Comparison of ENCODE assay signal across 12 cellular contexts in the genomic region with DNA sequence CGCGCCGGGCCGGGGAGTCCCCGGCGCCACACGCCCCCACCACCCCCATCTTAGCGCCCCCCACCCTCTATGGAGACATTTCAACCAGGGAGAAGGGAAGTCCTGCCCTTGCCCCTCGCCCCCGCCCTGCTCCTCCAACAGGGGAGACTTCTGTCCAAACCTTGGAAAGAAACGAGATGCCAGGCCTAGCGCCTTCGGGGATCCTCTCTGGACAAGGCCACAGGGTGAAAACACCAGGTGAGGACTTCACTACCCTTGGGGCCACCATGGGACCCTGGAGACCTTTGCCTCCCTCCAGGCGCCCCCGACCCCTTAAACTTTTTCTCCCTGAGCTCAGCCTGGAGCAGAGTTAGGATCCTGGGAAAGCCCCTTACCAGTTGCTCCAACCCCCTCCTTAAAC. TPM values are rescaled to one million over a fixed set of nuclear protein-coding genes. Genes with fewer than 3 reads are reported as not detected.
DNase-seq lines count a peak whose midpoint lies in the region; ATAC-seq, FAIRE-seq and TF ChIP-seq lines count a peak whose summit lies in the region.
"Had no signal": no experiment of that assay in that cellular context is flagged by ENCODE, and none has a peak within 500 bp of the region (broad histone marks: within the 10 kb centered on the region; RNA-seq: fewer than 3 reads in every experiment).

No MANE protein-coding gene starts in this region.

- H2BK20ac ChIP-seq in H1 (ENCODE audit: low read length), result no peak overlapping the region

- WGBS in H1 (ENCODE audit: extremely low coverage in 1 of 2, insufficient coverage in 1 of 2, insufficient read length in 1 of 2, insufficient replicate concordance in 2 of 2, low coverage in 1 of 2, low lambda C conversion rate in 2 of 2, missing lambda C conversion rate in 1 of 2), 2 experiments, result 100% methylated on average over 2 of the region's 15 CpGs; no CpG with 5 or more reads in 1 of the 2 experiments
- WGBS in ovary, 3 donors, result 13 to 18% (median 14%) methylated on average over 11 to 15 of the region's 15 CpGs

- TF ChIP-seq POLR2A in H1 (IDR thresholded peaks at IDR 0.05; ENCODE audit: control extremely low read depth in 1 of 2, low read depth in 2 of 2, low read length in 2 of 2), result no peak
- no peak for TF ChIP-seq POLR2A in ovary (IDR thresholded peaks at IDR 0.05)

- no peak overlapping the region for H3K4ac ChIP-seq in H1 (replicated peaks; ENCODE audit: insufficient read length, low read depth, low read length)

- DNase-seq in AG04449 (ENCODE audit: low read depth, low spot score), result no peak
- DNase-seq in H1 (ENCODE audit: low read depth in 1 of 2, low spot score in 2 of 2), result no peak
- DNase-seq in ovary, result no peak
- DNase-seq in GM10248 (ENCODE audit: extremely low spot score), result no peak
- no peak for DNase-seq in NCI-H446 treated with DMSO at 0.1 percent for 48 hours (lab: John Stamatoyannopoulos, UW)

- no peak overlapping the region for H2AK5ac ChIP-seq in H1 (ENCODE audit: low read depth, low read length)

- H3K36me3 ChIP-seq in HUES6 (ENCODE audit: control insufficient read depth, insufficient read depth, low read length) (no peaks in the 10 kb centered on the region), H1 (ENCODE audit: control insufficient read depth in 2 of 4, insufficient read depth in 4 of 4, low read length in 3 of 4) (no peaks in the 10 kb centered on the region), ovary (no peaks in the 10 kb centered on the region)
- H3K36me3 ChIP-seq: neutrophil had no signal

- no peaks in the 10 kb centered on the region for H3K79me1 ChIP-seq in H1 (ENCODE audit: low read depth, low read length)

- no peak overlapping the region for H3K14ac ChIP-seq in H1 (ENCODE audit: insufficient read length)

- CTCF ChIA-PET in AG04449 (lab: Yijun Ruan, JAX) (interaction anchor here (0.6 to 37.4 kb wide), 35 partner anchors 9 to 424 kb away, joined by 3 to 1169 read pairs (median 5); a partner anchor contains a TSS), H1 (lab: Charles Lee; ENCODE audit: partially characterized antibody) (interaction anchor here (0.6 to 9.7 kb wide), 19 partner anchors 12 to 663 kb away, joined by 3 to 202 read pairs (median 4); a partner anchor contains a TSS), GM10248 (lab: Yijun Ruan, JAX) (interaction anchor here (0.6 to 6.5 kb wide), 36 partner anchors 9 to 424 kb away, joined by 3 to 82 read pairs (median 4); a partner anchor contains a TSS)

- TF ChIP-seq CTCF in AG04449 (IDR thresholded peaks at IDR 0.05; ENCODE audit: insufficient read depth, low read length, missing control alignments) (no peak), H1 (IDR thresholded peaks at IDR 0.05; ENCODE audit: control extremely low read depth in 1 of 3, insufficient read depth in 1 of 3, low read depth in 1 of 3, low read length in 3 of 3) (no peak), ovary (IDR thresholded peaks at IDR 0.05) (no peak), GM10248 (IDR thresholded peaks at IDR 0.05; ENCODE audit: control extremely low read depth, extremely low read depth, low read depth, missing control alignments) (no peak)

- H3K56ac ChIP-seq in H1 (replicated peaks; ENCODE audit: insufficient read length, low read depth, low read length), result no peak overlapping the region

- H3K23ac ChIP-seq in H1 (ENCODE audit: insufficient read length), result no peak overlapping the region

- H2BK12ac ChIP-seq in H1 (ENCODE audit: low read depth, low read length), result peak overlapping the region; percentile 22; the same call in 1 of the 2 replicates

- H2BK5ac ChIP-seq in H1 (ENCODE audit: low read depth, low read length), result no peak overlapping the region

- no peak overlapping the region for H4K91ac ChIP-seq in H1 (replicated peaks; ENCODE audit: insufficient read length, low read length)

- no peaks in the 10 kb centered on the region for H3K79me2 ChIP-seq in H1 (ENCODE audit: control insufficient read depth in 1 of 2, insufficient read depth in 2 of 2, low read length in 2 of 2)

- H4K5ac ChIP-seq in H1 (ENCODE audit: insufficient read length, low read depth, low read length), result no peak overlapping the region

- peak overlapping the region; percentile 73 for H3K9ac ChIP-seq in HUES6 (ENCODE audit: low read length)
- peak overlapping the region in 1 of 4 experiments; percentile 54; a peak in 2 of 7 replicates for H3K9ac ChIP-seq in H1 (replicated peaks in 1 of 4; ENCODE audit: extremely low read depth in 1 of 4, low read depth in 3 of 4, low read length in 3 of 4)

- H3K23me2 ChIP-seq in H1 (ENCODE audit: low read depth, low read length), result peaks cover 2% of the 10 kb centered on the region; the same call in 1 of the 2 replicates

- peak overlapping the region; percentile 12; the same call in 1 of the 2 replicates for H2BK15ac ChIP-seq in H1 (ENCODE audit: low read length)

- peak overlapping the region; percentile 0 to 76 for H3K4me2 ChIP-seq in H1 (ENCODE audit: insufficient read depth in 1 of 2, low read depth in 2 of 2, low read length in 2 of 2)

- no peak for TF ChIP-seq RAD21 in H1 (IDR thresholded peaks at IDR 0.05 in 1 of 2, conservative IDR thresholded peaks at IDR 0.05 in 1 of 2; ENCODE audit: low read depth in 2 of 2, low read length in 2 of 2)

- no peak overlapping the region for H2BK120ac ChIP-seq in H1 (replicated peaks; ENCODE audit: low read depth, low read length)

- peak overlapping the region; percentile 63; the same call in 1 of the 2 replicates for H4K8ac ChIP-seq in H1 (ENCODE audit: extremely low read depth, insufficient read depth, low read length)

- TF ChIP-seq EP300 in H1 (IDR thresholded peaks at IDR 0.05; ENCODE audit: borderline replicate concordance in 1 of 2, low read depth in 2 of 2, low read length in 2 of 2), result no peak
- no peak for TF ChIP-seq EP300 in ovary (IDR thresholded peaks at IDR 0.05)

- no peak overlapping the region for H2AFZ ChIP-seq in H1 (ENCODE audit: low read length)

- H3K4me1 ChIP-seq in HUES6 (ENCODE audit: control insufficient read depth, insufficient read depth, low read length) (peaks cover 16% of the 10 kb centered on the region), H1 (replicated peaks in 1 of 4; ENCODE audit: control insufficient read depth in 3 of 4, insufficient read depth in 4 of 4, low read length in 3 of 4) (peaks cover 0 to 20% (median 15%) of the 10 kb centered on the region in 4 experiments; a peak in 6 of 7 replicates), ovary (ENCODE audit: insufficient read depth) (no peaks in the 10 kb centered on the region)

- no peaks in the 10 kb centered on the region for H4K20me1 ChIP-seq in H1 (replicated peaks in 1 of 2; ENCODE audit: control insufficient read depth in 1 of 2, insufficient read depth in 2 of 2, low read length in 2 of 2)

- intact Hi-C loops in ovary (cut with DNase I), result loop anchor here in 1 of 4 donors (2.0 kb wide), 1 partner anchor 30 kb away; a partner anchor contains a TSS

- no peak for FAIRE-seq in H1 (lab: Jason Lieb, UNC)
- FAIRE-seq: TTC549 had no signal

- POLR2A ChIA-PET in AG04449 (lab: Yijun Ruan, JAX) (interaction anchor here (1.0 to 1.5 kb wide), 4 partner anchors 9 to 269 kb away, joined by 4 to 8 read pairs (median 6); a partner anchor contains a TSS), H1 (lab: Charles Lee; ENCODE audit: partially characterized antibody) (interaction anchor here (1.2 to 7.7 kb wide), 6 partner anchors 9 to 269 kb away, joined by 3 to 78 read pairs (median 7); a partner anchor contains a TSS), GM10248 (lab: Yijun Ruan, JAX) (interaction anchor here (1.5 kb wide), 1 partner anchor 269 kb away, joined by 3 read pairs; no protein-coding TSS in a partner anchor)

- H3K9me3 ChIP-seq in HUES6 (ENCODE audit: control insufficient read depth, insufficient read depth, low read depth, low read length) (no peaks in the 10 kb centered on the region), H1 (ENCODE audit: insufficient read depth in 2 of 2, low read depth in 1 of 2, low read length in 1 of 2) (no peaks in the 10 kb centered on the region), ovary (no peaks in the 10 kb centered on the region)
- H3K9me3 ChIP-seq: neutrophil had no signal

- H3K27ac ChIP-seq in HUES6 (ENCODE audit: low read depth, low read length) (no peak overlapping the region; the same call in 1 of the 2 replicates), H1 (ENCODE audit: low read depth, low read length) (peak overlapping the region; percentile 19; the same call in 1 of the 2 replicates), ovary (peak overlapping the region; percentile 26 to 43)
- H3K27ac ChIP-seq: epithelial cell of prostate, neutrophil had no signal

- peak overlapping the region; percentile 78 for H3K18ac ChIP-seq in H1 (ENCODE audit: extremely low read depth, low read length)

- H3K27me3 ChIP-seq in HUES6 (ENCODE audit: control insufficient read depth, insufficient read depth, low read length), result peaks cover 27% of the 10 kb centered on the region
- H3K27me3 ChIP-seq in H1 (replicated peaks in 1 of 4; ENCODE audit: control insufficient read depth in 3 of 4, extremely low read depth in 1 of 4, insufficient read depth in 3 of 4, low read length in 3 of 4), result peaks cover 0 to 10% (median 2%) of the 10 kb centered on the region in 4 experiments; a peak in 3 of 7 replicates
- H3K27me3 ChIP-seq in ovary, result no peaks in the 10 kb centered on the region

- ATAC-seq in HG03442 (IDR thresholded peaks at IDR 0.05; ENCODE audit: unreplicated experiment), result no peak
- ATAC-seq in GM19397 (IDR thresholded peaks at IDR 0.05; ENCODE audit: unreplicated experiment), result no peak

- H3K4me3 ChIP-seq in AG04449 (ENCODE audit: low read depth, low read length) (peak overlapping the region; percentile 59), HUES6 (ENCODE audit: low read depth, low read length) (peak overlapping the region; percentile 46), H1 (ENCODE audit: extremely low read depth in 1 of 4, insufficient read depth in 2 of 4, low read depth in 3 of 4, low read length in 4 of 4) (peak overlapping the region; percentile 8 to 68 (median 29)), ovary (peak overlapping the region; percentile 46)

RNA-seq across cellular contexts. Expression of a gene that starts 11.6 kb away (rescaled TPM):
- total RNA-seq in H1 (2021; fragmentation: NEBNext Ultra II Directional; extraction: Animal tissue kit (Norgen Biotek cat#: 25700)), result 0.88 and 0.99 TPM in 2 replicates
- 0.73 and 0.77 TPM in 2 replicates for polyA plus RNA-seq in H1 (2011; rRNA removed)
- polyA plus RNA-seq in H1 (2011; cell fraction: cytosol; rRNA removed), result 0.54 TPM
- polyA plus RNA-seq in H1 (2011; cell fraction: nucleus; rRNA removed), result 2.0 TPM
- 0.58 to 1.2 TPM (median 0.85 TPM) in 4 replicates for polyA plus RNA-seq in H1 (2012, experiment 1 of 2)
- 0.28 TPM for polyA plus RNA-seq in H1 (2012, experiment 2 of 2)
- 0.24 TPM for polyA plus RNA-seq in H1 (2013, experiment 1 of 2)
- 0.18 TPM for polyA plus RNA-seq in H1 (2013, experiment 2 of 2)
- 0.12 and 0.66 TPM in 2 replicates for polyA minus RNA-seq in H1 (2011; rRNA and poly(A)+ RNA removed)
- polyA minus RNA-seq in H1 (2011; cell fraction: cytosol; rRNA and poly(A)+ RNA removed), result 0.44 TPM
- 0.40 TPM for polyA minus RNA-seq in H1 (2011; cell fraction: nucleus; rRNA and poly(A)+ RNA removed)
- 1 to 10 TPM in 1 of 7 donors, under 1 TPM in 4, not detected in 2; 0.07 to 3.3 (median 0.36) TPM for total RNA-seq in ovary
- under 1 TPM; 0.11 to 0.25 TPM for polyA plus RNA-seq in ovary
- total RNA-seq: CD4-positive, alpha-beta T cell had no signal

RNA-seq across cellular contexts. Expression of a gene that starts 29.4 kb away (rescaled TPM):
- 141 and 152 TPM in 2 replicates for total RNA-seq in H1 (2021; fragmentation: NEBNext Ultra II Directional; extraction: Animal tissue kit (Norgen Biotek cat#: 25700))
- polyA plus RNA-seq in H1 (2011; rRNA removed) (105 and 106 TPM in 2 replicates), ovary (10 to 100 TPM; 38.9 to 41.4 TPM)
- 116 TPM for polyA plus RNA-seq in H1 (2011; cell fraction: cytosol; rRNA removed)
- polyA plus RNA-seq in H1 (2011; cell fraction: nucleus; rRNA removed), result 102 TPM
- 161 to 181 TPM (median 177 TPM) in 4 replicates for polyA plus RNA-seq in H1 (2012, experiment 1 of 2)
- 290 TPM for polyA plus RNA-seq in H1 (2012, experiment 2 of 2)
- polyA plus RNA-seq in H1 (2013, experiment 1 of 2), result 187 TPM
- 199 TPM for polyA plus RNA-seq in H1 (2013, experiment 2 of 2)
- polyA minus RNA-seq in H1 (2011; rRNA and poly(A)+ RNA removed), result 45.4 and 61.3 TPM in 2 replicates
- 31.3 TPM for polyA minus RNA-seq in H1 (2011; cell fraction: cytosol; rRNA and poly(A)+ RNA removed)
- polyA minus RNA-seq in H1 (2011; cell fraction: nucleus; rRNA and poly(A)+ RNA removed), result 11.6 TPM
- 10 to 100 TPM; 30.9 to 53.5 (median 44.1) TPM for total RNA-seq in ovary

RNA-seq across cellular contexts. Expression of a gene that starts 37.7 kb away (rescaled TPM):
- 29.3 and 32.4 TPM in 2 replicates for total RNA-seq in H1 (2021; fragmentation: NEBNext Ultra II Directional; extraction: Animal tissue kit (Norgen Biotek cat#: 25700))
- 31.6 and 42.0 TPM in 2 replicates for polyA plus RNA-seq in H1 (2011; rRNA removed)
- polyA plus RNA-seq in H1 (2011; cell fraction: cytosol; rRNA removed), result 23.1 TPM
- polyA plus RNA-seq in H1 (2011; cell fraction: nucleus; rRNA removed), result 104 TPM
- polyA plus RNA-seq in H1 (2012, experiment 1 of 2), result 29.3 to 42.0 TPM (median 39.3 TPM) in 4 replicates
- 33.0 TPM for polyA plus RNA-seq in H1 (2012, experiment 2 of 2)
- 40.7 TPM for polyA plus RNA-seq in H1 (2013, experiment 1 of 2)
- 42.8 TPM for polyA plus RNA-seq in H1 (2013, experiment 2 of 2)
- polyA minus RNA-seq in H1 (2011; rRNA and poly(A)+ RNA removed), result 16.4 and 20.7 TPM in 2 replicates
- polyA minus RNA-seq in H1 (2011; cell fraction: cytosol; rRNA and poly(A)+ RNA removed), result 18.6 TPM
- polyA minus RNA-seq in H1 (2011; cell fraction: nucleus; rRNA and poly(A)+ RNA removed), result 25.3 TPM
- 1 to 10 TPM in 4 of 7 donors, under 1 TPM in 3; 0.48 to 3.1 (median 1.3) TPM for total RNA-seq in ovary
- polyA plus RNA-seq in ovary, result under 1 TPM; 0.70 to 0.71 TPM

RNA-seq across cellular contexts. Expression of a gene that starts 57.5 kb away (rescaled TPM):
- total RNA-seq in H1 (2021; fragmentation: NEBNext Ultra II Directional; extraction: Animal tissue kit (Norgen Biotek cat#: 25700)), result 7.6 TPM in 2 replicates
- polyA plus RNA-seq in H1 (2011; rRNA removed), result 5.2 and 7.6 TPM in 2 replicates
- 5.3 TPM for polyA plus RNA-seq in H1 (2011; cell fraction: cytosol; rRNA removed)
- polyA plus RNA-seq in H1 (2011; cell fraction: nucleus; rRNA removed), result 9.8 TPM
- 3.7 to 8.0 TPM (median 5.7 TPM) in 4 replicates for polyA plus RNA-seq in H1 (2012, experiment 1 of 2)
- 5.6 TPM for polyA plus RNA-seq in H1 (2012, experiment 2 of 2)
- polyA plus RNA-seq in H1 (2013, experiment 1 of 2), result 3.1 TPM
- 3.5 TPM for polyA plus RNA-seq in H1 (2013, experiment 2 of 2)
- 7.4 and 11.2 TPM in 2 replicates for polyA minus RNA-seq in H1 (2011; rRNA and poly(A)+ RNA removed)
- 6.5 TPM for polyA minus RNA-seq in H1 (2011; cell fraction: cytosol; rRNA and poly(A)+ RNA removed)
- polyA minus RNA-seq in H1 (2011; cell fraction: nucleus; rRNA and poly(A)+ RNA removed), result 18.7 TPM
- 10 to 100 TPM; 13.9 to 29.6 (median 21.7) TPM for total RNA-seq in ovary
- polyA plus RNA-seq in ovary, result 10 to 100 TPM in 1 of 2 donors, 1 to 10 TPM in 1; 7.6 to 18.5 TPM
